In the genomic region with DNA sequence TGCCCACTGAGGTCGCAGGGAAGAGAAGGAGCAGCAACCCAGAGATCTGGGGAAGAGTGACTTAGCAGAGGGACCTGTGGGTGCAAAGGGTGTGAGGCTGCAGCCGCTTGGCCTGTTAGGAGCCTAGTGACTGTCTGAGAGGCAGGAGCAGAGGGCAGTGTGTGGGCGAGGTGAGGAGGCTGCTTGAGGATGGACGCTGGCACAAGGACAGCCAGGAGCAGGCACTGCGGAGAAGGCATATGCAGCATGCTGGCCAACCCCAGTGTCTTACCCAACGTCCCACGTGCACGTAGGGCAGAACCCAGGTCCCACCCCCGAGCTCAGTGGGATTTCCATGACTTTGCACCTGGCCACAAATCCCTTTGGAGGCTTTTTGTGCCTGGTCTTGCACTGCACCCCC, we compare ENCODE assay signal across 28 cellular contexts. TPM values are rescaled to one million over a fixed set of nuclear protein-coding genes. Genes with fewer than 3 reads are reported as not detected.
"Had no signal": no experiment of that assay in that cellular context is flagged by ENCODE, and none has a peak within 500 bp of the region (broad histone marks: within the 10 kb centered on the region; RNA-seq: fewer than 3 reads in every experiment).

No MANE protein-coding gene starts in this region.

- H3K36me3 ChIP-seq: adrenal gland had no signal

- H3K9me3 ChIP-seq: adrenal gland had no signal

- H3K4me1 ChIP-seq: adrenal gland had no signal

- H3K4me3 ChIP-seq: adrenal gland, SK-N-MC had no signal

- ATAC-seq: Panc1, Right ventricle myocardium inferior had no signal

- H3K9me3 Mint-ChIP-seq: activated CD4-positive, alpha-beta memory T cell treated with anti-CD3 and anti-CD28 coated beads for 36 hours; activated CD4-positive, alpha-beta T cell treated with anti-CD3 and anti-CD28 coated beads, Interleukin-2, amount 10 ng/mL, durations not matched to agents 7 days and 5 days; activated naive CD8-positive, alpha-beta T cell treated with anti-CD3 and anti-CD28 coated beads, Interleukin-2, amount 10 ng/mL, durations not matched to agents 7 days and 5 days had no signal

- H3K27ac Mint-ChIP-seq: activated CD4-positive, alpha-beta memory T cell treated with anti-CD3 and anti-CD28 coated beads for 36 hours; activated naive CD8-positive, alpha-beta T cell treated with anti-CD3 and anti-CD28 coated beads, Interleukin-2, amount 10 ng/mL, durations not matched to agents 7 days and 5 days had no signal

- H3K4me3 Mint-ChIP-seq: activated CD4-positive, alpha-beta memory T cell treated with anti-CD3 and anti-CD28 coated beads for 36 hours; activated CD4-positive, alpha-beta T cell treated with anti-CD3 and anti-CD28 coated beads, Interleukin-2, amount 10 ng/mL, durations not matched to agents 7 days and 5 days; activated naive CD8-positive, alpha-beta T cell treated with anti-CD3 and anti-CD28 coated beads, Interleukin-2, amount 10 ng/mL, durations not matched to agents 7 days and 5 days had no signal

- H3K27me3 Mint-ChIP-seq: activated CD4-positive, alpha-beta memory T cell treated with anti-CD3 and anti-CD28 coated beads for 36 hours; activated naive CD8-positive, alpha-beta T cell treated with anti-CD3 and anti-CD28 coated beads, Interleukin-2, amount 10 ng/mL, durations not matched to agents 7 days and 5 days had no signal

- DNase-seq: activated CD4-positive, alpha-beta memory T cell treated with anti-CD3 and anti-CD28 coated beads for 36 hours; activated CD4-positive, alpha-beta T cell treated with anti-CD3 and anti-CD28 coated beads, Interleukin-2, amount 10 ng/mL, durations not matched to agents 7 days and 5 days; activated CD8-positive, alpha-beta memory T cell treated with anti-CD3 and anti-CD28 coated beads, Interleukin-2, amount 50 U/mL, for 4 hours; activated naive CD4-positive, alpha-beta T cell treated with anti-CD3 and anti-CD28 coated beads, Interleukin-2, amount 50 U/mL, for 16 hours; activated naive CD8-positive, alpha-beta T cell treated with anti-CD3 and anti-CD28 coated beads, Interleukin-2, amount 10 ng/mL, durations not matched to agents 7 days and 5 days; adrenal gland; anterior cingulate cortex; KBM-7; NCI-H1048; NCI-H1417 treated with DMSO at 0.1 percent for 48 hours; NCI-H1694; NCI-H2029; NCI-H2107; NCI-H2171 treated with DMSO at 0.1 percent for 48 hours; NCI-H345; NCI-H510A; NCI-H526 treated with DMSO at 0.1 percent for 48 hours; NCI-H82; OCI-M1; RPMI8226; T-helper 1 cell had no signal

- H3K27ac ChIP-seq: adrenal gland, SK-N-MC had no signal

- H3K27me3 ChIP-seq: adrenal gland had no signal

- H3K36me3 Mint-ChIP-seq: activated CD4-positive, alpha-beta memory T cell treated with anti-CD3 and anti-CD28 coated beads for 36 hours had no signal

RNA-seq across cellular contexts. Expression of a gene that starts 54.1 kb away (rescaled TPM):
- total RNA-seq: cardiac septum, chondrocyte, LHCN-M2, M059J had no signal
